ENCODE assay signal across 18 cellular contexts in genomic region chr3:60339310-60339709, GRCh38.
DNase-seq lines count a peak whose midpoint lies in the region; ATAC-seq lines count a peak whose summit lies in the region.
"Had no signal": no experiment of that assay in that cellular context is flagged by ENCODE, and none has a peak within 500 bp of the region (broad histone marks: within the 10 kb centered on the region; RNA-seq: fewer than 3 reads in every experiment).

No MANE protein-coding gene starts in this region.

- peak; percentile 4 for DNase-seq in NCI-H1694 treated with DMSO at 0.1 percent for 48 hours (lab: John Stamatoyannopoulos, UW)
- no peak for DNase-seq in NCI-H1694 (lab: John Stamatoyannopoulos, UW)
- DNase-seq in left cardiac atrium = no peak
- no peak for DNase-seq in Right ventricle myocardium inferior (ENCODE audit: missing footprints)
- peak; percentile 66 for DNase-seq in NCI-H524 treated with DMSO at 0.1 percent for 48 hours (lab: John Stamatoyannopoulos, UW)
- DNase-seq in NCI-H2029 treated with DMSO at 0.1 percent for 48 hours (lab: John Stamatoyannopoulos, UW) = no peak
- no peak for DNase-seq in NOMO-1 treated with DMSO at 0.1 percent for 48 hours (lab: John Stamatoyannopoulos, UW; ENCODE audit: unreplicated experiment)
- DNase-seq: 8988T; ACHN; AML-193; BE2C; CD4-positive, alpha-beta T cell; CD8-positive, alpha-beta memory T cell; DMS153; DND-41; GOT3; HFFc6 had no signal

- intact Hi-C loops in left cardiac atrium (cut with DNase I) (no loop called here), Right ventricle myocardium inferior (cut with DNase I) (no loop called here)

- ATAC-seq in left cardiac atrium (peak; percentile 55 to 57), Right ventricle myocardium inferior (no peak)
- ATAC-seq: A549 had no signal

Comparison
In these comparisons a context has a peak if more than half of its experiments do, and no peak if none do; other contexts are left out.
1. DNase-seq: peak in NCI-H1694 treated with DMSO at 0.1 percent for 48 hours (single experiment) and NCI-H524 treated with DMSO at 0.1 percent for 48 hours (single experiment); none in NCI-H1694 (single experiment), left cardiac atrium (single experiment), Right ventricle myocardium inferior (single experiment), NCI-H2029 treated with DMSO at 0.1 percent for 48 hours (single experiment) and NOMO-1 treated with DMSO at 0.1 percent for 48 hours (single experiment).